Comparison of ENCODE assay signal across 17 cellular contexts in genomic region chrX:10052906-10053625, GRCh38.
DNase-seq lines count a peak whose midpoint lies in the region; ATAC-seq and TF ChIP-seq lines count a peak whose summit lies in the region.
"Had no signal": no experiment of that assay in that cellular context is flagged by ENCODE, and none has a peak within 500 bp of the region (broad histone marks: within the 10 kb centered on the region; RNA-seq: fewer than 3 reads in every experiment).

No MANE protein-coding gene starts in this region.

- no peaks in the 10 kb centered on the region for H3K9me3 ChIP-seq in body of pancreas
- H3K9me3 ChIP-seq in right cardiac atrium (ENCODE audit: control insufficient read depth, low read length), result no peaks in the 10 kb centered on the region

- DNase-seq in EH (ENCODE audit: low read depth), result peak; percentile 52
- DNase-seq in body of pancreas, result peak; percentile 28 to 56 (median 40)
- peak in 1 of 3 donors; percentile 29 for DNase-seq in right cardiac atrium
- DNase-seq in putamen (ENCODE audit: low spot score), result peak; percentile 80
- no peak for DNase-seq in chondrocyte (ENCODE audit: low spot score)
- DNase-seq in activated T-cell treated with anti-CD3 and anti-CD28 coated beads, Interleukin-2, amount 50 U/mL, for 24 hours, result no peak
- DNase-seq in RKO (ENCODE audit: low spot score), result no peak
- DNase-seq: activated T-cell treated with anti-CD3 and anti-CD28 coated beads, Interleukin-2, amount 50 U/mL, for 72 hours; brain microvascular endothelial cell; CD4-positive, CD25-positive, alpha-beta regulatory T cell; islet precursor cell; NCI-H1105 treated with DMSO at 0.1 percent for 48 hours; NCI-H526; SJCRH30; stimulated activated CD4-positive, alpha-beta T cell treated with anti-CD3 and anti-CD28 coated beads, Interleukin-1b, Interleukin-23, amount 100 ng/mL, for 48 hours; stimulated activated naive CD4-positive, alpha-beta T cell had no signal

- H3K36me3 Mint-ChIP-seq in chondrocyte (ENCODE audit: low read depth), result peaks cover 3% of the 10 kb centered on the region
- H3K36me3 Mint-ChIP-seq in activated T-cell treated with anti-CD3 and anti-CD28 coated beads, Interleukin-2, amount 50 U/mL, for 24 hours (ENCODE audit: low read depth), result peaks cover 2% of the 10 kb centered on the region

- H3K36me3 ChIP-seq in body of pancreas (replicated peaks in 1 of 2; ENCODE audit: insufficient read depth in 1 of 2, low read depth in 2 of 2), result no peaks in the 10 kb centered on the region
- H3K36me3 ChIP-seq: brain microvascular endothelial cell, SJCRH30 had no signal

- H3K27me3 Mint-ChIP-seq in chondrocyte (ENCODE audit: low read depth), result no peaks in the 10 kb centered on the region
- H3K27me3 Mint-ChIP-seq in activated T-cell treated with anti-CD3 and anti-CD28 coated beads, Interleukin-2, amount 50 U/mL, for 24 hours, result peaks cover 3% of the 10 kb centered on the region
- H3K27me3 Mint-ChIP-seq: CD4-positive, CD25-positive, alpha-beta regulatory T cell had no signal

- no peak overlapping the region for H3K27ac Mint-ChIP-seq in chondrocyte (ENCODE audit: unreplicated experiment)
- no peak overlapping the region for H3K27ac Mint-ChIP-seq in activated T-cell treated with anti-CD3 and anti-CD28 coated beads, Interleukin-2, amount 50 U/mL, for 24 hours
- H3K27ac Mint-ChIP-seq: activated T-cell treated with anti-CD3 and anti-CD28 coated beads, Interleukin-2, amount 50 U/mL, for 72 hours had no signal

- H3K9me3 Mint-ChIP-seq in chondrocyte (ENCODE audit: low read depth), result peaks cover 15% of the 10 kb centered on the region
- peaks cover 2% of the 10 kb centered on the region for H3K9me3 Mint-ChIP-seq in activated T-cell treated with anti-CD3 and anti-CD28 coated beads, Interleukin-2, amount 50 U/mL, for 24 hours
- H3K9me3 Mint-ChIP-seq: activated T-cell treated with anti-CD3 and anti-CD28 coated beads, Interleukin-2, amount 50 U/mL, for 72 hours had no signal

- H3K4me1 Mint-ChIP-seq in chondrocyte (ENCODE audit: low read depth), result peaks cover 47% of the 10 kb centered on the region
- peaks cover 8% of the 10 kb centered on the region for H3K4me1 Mint-ChIP-seq in activated T-cell treated with anti-CD3 and anti-CD28 coated beads, Interleukin-2, amount 50 U/mL, for 24 hours (ENCODE audit: low read depth)

- H3K27me3 ChIP-seq in body of pancreas, result no peaks in the 10 kb centered on the region
- no peaks in the 10 kb centered on the region for H3K27me3 ChIP-seq in right cardiac atrium (ENCODE audit: control insufficient read depth, insufficient read depth)
- H3K27me3 ChIP-seq: brain microvascular endothelial cell, SJCRH30 had no signal

- H3K27ac ChIP-seq in body of pancreas, result peak overlapping the region in 3 of 4 donors; percentile 23 to 50 (median 39)
- peak overlapping the region; percentile 13 for H3K27ac ChIP-seq in right cardiac atrium (ENCODE audit: low read length)
- H3K27ac ChIP-seq: brain microvascular endothelial cell, SJCRH30 had no signal

- no peak for TF ChIP-seq CTCF in body of pancreas (IDR thresholded peaks at IDR 0.05)
- TF ChIP-seq CTCF in chondrocyte (IDR thresholded peaks at IDR 0.05), result no peak

- no peak overlapping the region for H3K4me3 Mint-ChIP-seq in chondrocyte (ENCODE audit: unreplicated experiment)
- H3K4me3 Mint-ChIP-seq in activated T-cell treated with anti-CD3 and anti-CD28 coated beads, Interleukin-2, amount 50 U/mL, for 24 hours, result no peak overlapping the region
- H3K4me3 Mint-ChIP-seq: activated T-cell treated with anti-CD3 and anti-CD28 coated beads, Interleukin-2, amount 50 U/mL, for 72 hours; CD4-positive, CD25-positive, alpha-beta regulatory T cell had no signal

- TF ChIP-seq POLR2A in body of pancreas (IDR thresholded peaks at IDR 0.05), result no peak

- WGBS in body of pancreas, 2 donors, result 34 to 70% methylated on average over 2 to 5 of the region's 5 CpGs
- 68% methylated on average over 5 of the region's 5 CpGs for WGBS in right cardiac atrium

- ATAC-seq in body of pancreas (peak; percentile 78), right cardiac atrium (peak; percentile 44 to 71), HG03139 (IDR thresholded peaks at IDR 0.05; ENCODE audit: unreplicated experiment) (no peak)
- ATAC-seq: activated T-cell treated with anti-CD3 and anti-CD28 coated beads, Interleukin-2, amount 50 U/mL, for 72 hours had no signal

- H3K4me1 ChIP-seq in body of pancreas (peaks cover 25% of the 10 kb centered on the region), right cardiac atrium (ENCODE audit: control insufficient read depth, insufficient read depth, low read length) (peaks cover 11% of the 10 kb centered on the region)

- intact Hi-C loops in body of pancreas (cut with DNase I), result no loop called here
- intact Hi-C loops in right cardiac atrium (cut with DNase I), result no loop called here

- no peak overlapping the region for H3K4me3 ChIP-seq in body of pancreas
- H3K4me3 ChIP-seq in right cardiac atrium (ENCODE audit: low read length), result no peak overlapping the region
- H3K4me3 ChIP-seq: SJCRH30 had no signal

Comparison
In these comparisons a context has a peak if more than half of its experiments do, and no peak if none do; other contexts are left out.
1. DNase-seq: peak in EH (single experiment), body of pancreas (4 of 4) and putamen (single experiment); none in chondrocyte (single experiment), activated T-cell treated with anti-CD3 and anti-CD28 coated beads, Interleukin-2, amount 50 U/mL, for 24 hours (single experiment) and RKO (single experiment).